8 cellular contexts compared by ENCODE assay signal in genomic region chr20:33674294-33675126, GRCh38. TPM values are rescaled to one million over a fixed set of nuclear protein-coding genes. Genes with fewer than 3 reads are reported as not detected.
DNase-seq lines count a peak whose midpoint lies in the region; TF ChIP-seq lines count a peak whose summit lies in the region.

Gene NECAB3 (minus strand): TSS chr20:33674428. CDS start chr20:33674352, 76 bp downstream.

- peaks cover 31% of the 10 kb centered on the region for H3K79me2 ChIP-seq in KMS-11 (ENCODE audit: insufficient read depth, low read depth)

- H3K36me3 Mint-ChIP-seq in activated naive CD8-positive, alpha-beta T cell, result no peaks in the 10 kb centered on the region
- H3K36me3 Mint-ChIP-seq in glutamatergic neuron (ENCODE audit: unreplicated experiment), result no peaks in the 10 kb centered on the region

- H4K20me1 ChIP-seq in KMS-11 (ENCODE audit: insufficient read depth), result no peaks in the 10 kb centered on the region

- H3K27ac ChIP-seq in KMS-11, result peak within 1 kb of the TSS; percentile 62
- peak within 1 kb of the TSS; percentile 42 for H3K27ac ChIP-seq in neutrophil
- peak within 1 kb of the TSS; percentile 85 for H3K27ac ChIP-seq in urinary bladder (ENCODE audit: low read depth)

- H3K4me1 Mint-ChIP-seq in activated naive CD8-positive, alpha-beta T cell (ENCODE audit: low read depth), result peaks cover 32% of the 10 kb centered on the region
- peaks cover 43% of the 10 kb centered on the region for H3K4me1 Mint-ChIP-seq in glutamatergic neuron (ENCODE audit: low read depth, unreplicated experiment)

- H3K27me3 Mint-ChIP-seq in activated naive CD8-positive, alpha-beta T cell, result no peaks in the 10 kb centered on the region
- H3K27me3 Mint-ChIP-seq in glutamatergic neuron (ENCODE audit: unreplicated experiment), result peaks cover 15% of the 10 kb centered on the region

- TF ChIP-seq CTCF in GM20000 (IDR thresholded peaks at IDR 0.05; ENCODE audit: extremely low read depth, missing control alignments) (no peak), KMS-11 (conservative IDR thresholded peaks at IDR 0.05; ENCODE audit: low read depth, low read length) (no peak), glutamatergic neuron (IDR thresholded peaks at IDR 0.05; ENCODE audit: partially characterized antibody, unreplicated experiment) (no peak), neutrophil (IDR thresholded peaks at IDR 0.05) (peak; percentile 11)

- peak within 1 kb of the TSS; percentile 58 for H3K27ac Mint-ChIP-seq in activated naive CD8-positive, alpha-beta T cell
- H3K27ac Mint-ChIP-seq in glutamatergic neuron (ENCODE audit: unreplicated experiment), result peak within 1 kb of the TSS; percentile 86

- H2AFZ ChIP-seq in KMS-11 (ENCODE audit: low read depth), result peak within 1 kb of the TSS; percentile 27; the same call in 1 of the 2 replicates

- H3K4me3 ChIP-seq in KMS-11 (IDR thresholded peaks at IDR 0.05; ENCODE audit: insufficient read depth, low read depth, low read length), result no peak within 1 kb of the TSS
- H3K4me3 ChIP-seq in neutrophil (ENCODE audit: low read depth in 1 of 2, low read length in 1 of 2), result peak within 1 kb of the TSS; percentile 65 to 70
- peak within 1 kb of the TSS; percentile 78 for H3K4me3 ChIP-seq in urinary bladder (ENCODE audit: low read depth, low read length)

- H3K36me3 ChIP-seq in KMS-11 (ENCODE audit: insufficient read depth), result peaks cover 7% of the 10 kb centered on the region
- peaks cover under 1% of the 10 kb centered on the region for H3K36me3 ChIP-seq in neutrophil
- no peaks in the 10 kb centered on the region for H3K36me3 ChIP-seq in urinary bladder (ENCODE audit: insufficient read depth)

- H3K9me3 Mint-ChIP-seq in activated naive CD8-positive, alpha-beta T cell (ENCODE audit: low read depth), result no peaks in the 10 kb centered on the region
- peaks cover 15% of the 10 kb centered on the region for H3K9me3 Mint-ChIP-seq in glutamatergic neuron (ENCODE audit: unreplicated experiment)

- WGBS in urinary bladder, result 3% methylated on average over 73 of the region's 73 CpGs

- DNase-seq in COLO668 (lab: John Stamatoyannopoulos, UW; ENCODE audit: unreplicated experiment) (peak; percentile 94), GM20000 (ENCODE audit: low spot score) (peak; percentile 94), SHP77 treated with DMSO at 0.1 percent for 48 hours (lab: John Stamatoyannopoulos, UW) (peak; percentile 46), glutamatergic neuron (peak; percentile 87)

- no peaks in the 10 kb centered on the region for H3K9me3 ChIP-seq in neutrophil

- H3K4me1 ChIP-seq in KMS-11 (ENCODE audit: low read depth, poor library complexity, severe bottlenecking), result peaks cover 54% of the 10 kb centered on the region
- peaks cover 11 to 14% of the 10 kb centered on the region in 2 experiments for H3K4me1 ChIP-seq in neutrophil (ENCODE audit: control insufficient read depth in 1 of 2, insufficient read depth in 1 of 2, low read depth in 1 of 2, low read length in 1 of 2)
- H3K4me1 ChIP-seq in urinary bladder (ENCODE audit: insufficient read depth), result no peaks in the 10 kb centered on the region

- peak within 1 kb of the TSS; percentile 86 for H3K4me3 Mint-ChIP-seq in activated naive CD8-positive, alpha-beta T cell
- H3K4me3 Mint-ChIP-seq in glutamatergic neuron (ENCODE audit: unreplicated experiment), result peak within 1 kb of the TSS; percentile 92

- peak within 1 kb of the TSS; percentile 94 for H3K4me2 ChIP-seq in KMS-11

- peak within 1 kb of the TSS; percentile 84 for H3K9ac ChIP-seq in KMS-11

- H3K27me3 ChIP-seq in KMS-11 (ENCODE audit: insufficient read depth, low read depth) (no peaks in the 10 kb centered on the region), neutrophil (no peaks in the 10 kb centered on the region)

RNA-seq across cellular contexts. Expression of gene NECAB3, which starts in this region (rescaled TPM):
- 146 TPM for total RNA-seq in glutamatergic neuron (ENCODE audit: unreplicated experiment)
- 18.6 TPM for total RNA-seq in urinary bladder
- polyA plus RNA-seq in urinary bladder, result 33.4 TPM
